Comparison of ENCODE assay signal across 16 cellular contexts in genomic region chr6:110310861-110311446, GRCh38. TPM values are rescaled to one million over a fixed set of nuclear protein-coding genes. Genes with fewer than 3 reads are reported as not detected.
"Had no signal": no experiment of that assay in that cellular context is flagged by ENCODE, and none has a peak within 500 bp of the region (broad histone marks: within the 10 kb centered on the region; RNA-seq: fewer than 3 reads in every experiment).

No MANE protein-coding gene starts in this region.

- DNase-seq: activated CD4-positive, alpha-beta T cell treated with anti-CD3 and anti-CD28 coated beads for 1 hour; activated CD8-positive, alpha-beta memory T cell treated with anti-CD3 and anti-CD28 coated beads, Interleukin-2, amount 50 U/mL, for 4 hours; activated CD8-positive, alpha-beta T cell treated with anti-CD3 and anti-CD28 coated beads for 36 hours; activated gamma-delta T cell treated with Interleukin-2 at 50 U/mL for 16 hours; activated naive CD8-positive, alpha-beta T cell treated with anti-CD3 and anti-CD28 coated beads, Interleukin-2, amount 10 ng/mL, durations not matched to agents 7 days and 5 days; activated T-cell treated with anti-CD3 and anti-CD28 coated beads, Interleukin-2, amount 50 U/mL, for 72 hours; anterior cingulate cortex; dermis blood vessel endothelial cell; erythroblast; kidney; left ventricle myocardium inferior; stimulated activated CD4-positive, alpha-beta T cell treated with anti-CD3 and anti-CD28 coated beads, Interleukin-15, amount 100 ng/mL, for 24 hours; stimulated activated CD4-positive, alpha-beta T cell treated with anti-CD3 and anti-CD28 coated beads, Interleukin-4, amount 100 ng/mL, for 24 hours; testis had no signal

- H3K9me3 ChIP-seq: testis had no signal

- H3K4me1 ChIP-seq: left ventricle myocardium inferior, parathyroid adenoma, testis had no signal

- H2AFZ ChIP-seq: parathyroid adenoma had no signal

- H3K9ac ChIP-seq: parathyroid adenoma had no signal

- H3K27ac ChIP-seq: left ventricle myocardium inferior, parathyroid adenoma, testis had no signal

- H3K4me3 ChIP-seq: left ventricle myocardium inferior, testis had no signal

- H3K79me2 ChIP-seq: parathyroid adenoma had no signal

- ATAC-seq: activated CD8-positive, alpha-beta T cell treated with anti-CD3 and anti-CD28 coated beads for 36 hours; activated T-cell treated with anti-CD3 and anti-CD28 coated beads, Interleukin-2, amount 50 U/mL, for 72 hours had no signal

- H3K36me3 ChIP-seq: left ventricle myocardium inferior had no signal

- FAIRE-seq: kidney had no signal

- H3K27me3 ChIP-seq: testis had no signal

RNA-seq across cellular contexts. Expression of gene METTL24, which starts 47.2 kb away (rescaled TPM):
- total RNA-seq: activated CD8-positive, alpha-beta T cell treated with anti-CD3 and anti-CD28 coated beads for 36 hours; activated T-cell treated with anti-CD3 and anti-CD28 coated beads, Interleukin-2, amount 50 U/mL, for 72 hours; dermis blood vessel endothelial cell; myocyte had no signal
